ENCODE assay signal across 9 cellular contexts in genomic region chr2:66426250-66427064, GRCh38. TPM values are rescaled to one million over a fixed set of nuclear protein-coding genes. Genes with fewer than 3 reads are reported as not detected.
A peak's percentile ranks its signal among the peaks of the same experiment; 100 is the strongest.
DNase-seq lines count a peak whose midpoint lies in the region; ATAC-seq and TF ChIP-seq lines count a peak whose summit lies in the region.
"Had no signal": no experiment of that assay in that cellular context is flagged by ENCODE, and none has a peak within 500 bp of the region (broad histone marks: within the 10 kb centered on the region; RNA-seq: fewer than 3 reads in every experiment).

No MANE protein-coding gene starts in this region.

- in situ Hi-C loops in astrocyte of the cerebellum (cut with HindIII; ENCODE audit: low sequenced_read_pairs): loop anchor here (25.0 kb wide), 2 partner anchors 436 to 1611 kb away; no protein-coding TSS in a partner anchor

- H3K9me3 Mint-ChIP-seq in GM23338: no peaks in the 10 kb centered on the region

- H3K27me3 ChIP-seq in GM23338 (ENCODE audit: insufficient read depth): peaks cover 100% of the 10 kb centered on the region
- H3K27me3 ChIP-seq in iPS-18a (ENCODE audit: control insufficient read depth, insufficient read depth, low read length): peaks cover 91% of the 10 kb centered on the region

- DNase-seq in GM23338 (ENCODE audit: low spot score) (peak; percentile 55), astrocyte of the cerebellum (ENCODE audit: low read depth) (no peak), skeletal muscle cell (ENCODE audit: low read depth) (no peak), AML-193 (lab: John Stamatoyannopoulos, UW) (no peak), HPDE6-E6E7 (ENCODE audit: extremely low spot score) (no peak), NCI-H1048 (lab: John Stamatoyannopoulos, UW) (no peak)
- DNase-seq: DND-41 had no signal

- peak overlapping the region; percentile 90 for H3K4me2 ChIP-seq in GM23338

- no peaks in the 10 kb centered on the region for H3K36me3 Mint-ChIP-seq in GM23338 (ENCODE audit: low read depth)

- H3K4me1 ChIP-seq in GM23338 (ENCODE audit: insufficient read depth): peaks cover 23% of the 10 kb centered on the region
- peaks cover 10% of the 10 kb centered on the region for H3K4me1 ChIP-seq in iPS-18a (ENCODE audit: control insufficient read depth, low read depth, low read length)

- no peak overlapping the region for H3K27ac ChIP-seq in GM23338 (ENCODE audit: low read depth)
- H3K27ac ChIP-seq in iPS-18a (ENCODE audit: low read length): no peak overlapping the region

- H4K20me1 ChIP-seq in GM23338 (replicated peaks; ENCODE audit: insufficient read depth): peaks cover 3% of the 10 kb centered on the region; the same call in 1 of the 2 replicates

- H3K4me3 Mint-ChIP-seq in GM23338: peak overlapping the region; percentile 83

- TF ChIP-seq CTCF in GM23338 (conservative IDR thresholded peaks at IDR 0.05; ENCODE audit: low read depth in 2 of 2): no peak
- TF ChIP-seq CTCF in astrocyte of the cerebellum (IDR thresholded peaks at IDR 0.05; ENCODE audit: low read depth, low read length, missing control alignments): no peak

- H3K4me1 Mint-ChIP-seq in GM23338: peaks cover 35% of the 10 kb centered on the region

- H3K9ac ChIP-seq in iPS-18a (ENCODE audit: low read length): no peak overlapping the region

- no peaks in the 10 kb centered on the region for H3K9me2 ChIP-seq in GM23338 (ENCODE audit: insufficient read depth)

- peak overlapping the region; percentile 68 for H3K4me3 ChIP-seq in GM23338
- H3K4me3 ChIP-seq in astrocyte of the cerebellum (ENCODE audit: low read depth, low read length): peak overlapping the region; percentile 42
- peak overlapping the region; percentile 75 for H3K4me3 ChIP-seq in iPS-18a (ENCODE audit: low read length)
- peak overlapping the region; percentile 39 for H3K4me3 ChIP-seq in skeletal muscle cell (ENCODE audit: low read depth, low read length)

- ATAC-seq in GM23338: peak; percentile 71
- no peak for ATAC-seq in GM21737 (IDR thresholded peaks at IDR 0.05; ENCODE audit: unreplicated experiment)

- H3K36me3 ChIP-seq in GM23338 (ENCODE audit: insufficient read depth): no peaks in the 10 kb centered on the region
- no peaks in the 10 kb centered on the region for H3K36me3 ChIP-seq in iPS-18a (ENCODE audit: control insufficient read depth, low read depth, low read length)

- H3F3A ChIP-seq in GM23338 (replicated peaks; ENCODE audit: low read depth): peaks cover 11% of the 10 kb centered on the region

- H3K9me3 ChIP-seq in iPS-18a (ENCODE audit: control insufficient read depth, low read depth, low read length): no peaks in the 10 kb centered on the region

- H2AFZ ChIP-seq in GM23338: peak overlapping the region; percentile 93

- peaks cover 69% of the 10 kb centered on the region for H3K27me3 Mint-ChIP-seq in GM23338 (ENCODE audit: insufficient read depth, low read depth, poor library complexity)

- no peak overlapping the region for H3K27ac Mint-ChIP-seq in GM23338

- no peaks in the 10 kb centered on the region for H3K79me2 ChIP-seq in GM23338 (replicated peaks; ENCODE audit: insufficient read depth)

TF ChIP-seq in GM23338, 12 proteins besides CTCF, POLR2A, EP300 and RAD21 (continues in another document):
- TF ChIP-seq ZNF331 (CRISPR knock-in tag; IDR thresholded peaks at IDR 0.05; ENCODE audit: low read depth): no peak
- TF ChIP-seq EZH2 (IDR thresholded peaks at IDR 0.05; ENCODE audit: low read depth, unreplicated experiment): peak; percentile 65
- no peak for TF ChIP-seq ETS1 (IDR thresholded peaks at IDR 0.05)
- TF ChIP-seq, protein P1, sequence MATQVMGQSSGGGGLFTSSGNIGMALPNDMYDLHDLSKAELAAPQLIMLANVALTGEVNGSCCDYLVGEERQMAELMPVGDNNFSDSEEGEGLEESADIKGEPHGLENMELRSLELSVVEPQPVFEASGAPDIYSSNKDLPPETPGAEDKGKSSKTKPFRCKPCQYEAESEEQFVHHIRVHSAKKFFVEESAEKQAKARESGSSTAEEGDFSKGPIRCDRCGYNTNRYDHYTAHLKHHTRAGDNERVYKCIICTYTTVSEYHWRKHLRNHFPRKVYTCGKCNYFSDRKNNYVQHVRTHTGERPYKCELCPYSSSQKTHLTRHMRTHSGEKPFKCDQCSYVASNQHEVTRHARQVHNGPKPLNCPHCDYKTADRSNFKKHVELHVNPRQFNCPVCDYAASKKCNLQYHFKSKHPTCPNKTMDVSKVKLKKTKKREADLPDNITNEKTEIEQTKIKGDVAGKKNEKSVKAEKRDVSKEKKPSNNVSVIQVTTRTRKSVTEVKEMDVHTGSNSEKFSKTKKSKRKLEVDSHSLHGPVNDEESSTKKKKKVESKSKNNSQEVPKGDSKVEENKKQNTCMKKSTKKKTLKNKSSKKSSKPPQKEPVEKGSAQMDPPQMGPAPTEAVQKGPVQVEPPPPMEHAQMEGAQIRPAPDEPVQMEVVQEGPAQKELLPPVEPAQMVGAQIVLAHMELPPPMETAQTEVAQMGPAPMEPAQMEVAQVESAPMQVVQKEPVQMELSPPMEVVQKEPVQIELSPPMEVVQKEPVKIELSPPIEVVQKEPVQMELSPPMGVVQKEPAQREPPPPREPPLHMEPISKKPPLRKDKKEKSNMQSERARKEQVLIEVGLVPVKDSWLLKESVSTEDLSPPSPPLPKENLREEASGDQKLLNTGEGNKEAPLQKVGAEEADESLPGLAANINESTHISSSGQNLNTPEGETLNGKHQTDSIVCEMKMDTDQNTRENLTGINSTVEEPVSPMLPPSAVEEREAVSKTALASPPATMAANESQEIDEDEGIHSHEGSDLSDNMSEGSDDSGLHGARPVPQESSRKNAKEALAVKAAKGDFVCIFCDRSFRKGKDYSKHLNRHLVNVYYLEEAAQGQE (IDR thresholded peaks at IDR 0.05; ENCODE audit: unreplicated experiment): no peak
- no peak for TF ChIP-seq ZNF114 (CRISPR knock-in tag; IDR thresholded peaks at IDR 0.05)
- no peak for TF ChIP-seq NANOG (IDR thresholded peaks at IDR 0.05; ENCODE audit: borderline replicate concordance)

RNA-seq across cellular contexts. Expression of gene MEIS1, which starts 8.5 kb away (rescaled TPM):
- 0.28 TPM in 1 of 2 replicates, not detected in the other for total RNA-seq in GM23338 (2014; rRNA removed; shearing (Covaris generic))
- polyA plus RNA-seq in GM23338 (2016; fragmentation: Nextera tagmentation; extraction: Ambion mirVana): 0.16 TPM in 1 of 2 replicates, not detected in the other
